8 cellular contexts compared by ENCODE assay signal in the genomic region with DNA sequence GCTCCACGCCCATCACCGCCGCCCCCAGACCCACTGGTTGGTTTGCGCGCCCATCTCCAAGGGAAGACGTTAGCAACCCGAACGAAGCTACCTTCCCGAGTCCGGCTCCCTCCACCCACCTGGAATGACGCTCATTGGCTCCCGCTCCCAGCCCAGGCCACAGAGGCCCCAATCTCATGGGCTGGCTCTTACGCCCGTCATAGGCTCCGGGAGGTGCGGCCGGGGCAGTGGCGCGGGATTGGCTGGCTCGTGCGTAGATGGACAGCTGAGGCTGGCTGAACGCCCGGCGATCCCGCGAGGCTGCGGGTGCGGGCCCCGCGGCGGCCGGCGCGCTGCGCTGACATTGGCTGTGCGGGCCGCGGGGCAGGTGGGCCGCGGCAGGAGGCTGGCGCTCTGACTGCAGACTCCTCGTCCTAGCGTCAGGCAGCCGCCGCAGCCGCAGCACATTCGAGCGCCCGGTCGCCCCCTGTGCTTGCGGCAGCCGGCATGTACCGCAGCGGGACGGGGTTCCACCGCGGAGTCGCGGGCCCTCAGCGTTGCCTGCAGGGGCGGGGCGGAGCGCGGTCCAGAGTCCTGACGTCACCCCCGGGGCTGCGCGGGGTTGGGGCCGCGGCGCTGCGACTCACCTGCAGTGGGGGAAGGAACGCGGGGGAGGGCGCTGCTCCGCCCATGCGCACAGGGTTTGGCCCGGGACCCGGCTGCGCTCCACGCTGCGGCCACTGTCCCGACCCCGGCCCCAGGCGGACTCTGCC. TPM values are rescaled to one million over a fixed set of nuclear protein-coding genes. Genes with fewer than 3 reads are reported as not detected.
DNase-seq lines count a peak whose midpoint lies in the region; ATAC-seq and TF ChIP-seq lines count a peak whose summit lies in the region.

No MANE protein-coding gene starts in this region.

- H3K27ac ChIP-seq in hepatocyte, result peak overlapping the region; percentile 92
- H3K27ac ChIP-seq in rectal smooth muscle tissue (ENCODE audit: low read depth, low read length), result peak overlapping the region; percentile 68

- H3K9me2 ChIP-seq in hepatocyte (replicated peaks; ENCODE audit: insufficient read depth), result no peaks in the 10 kb centered on the region

- H3K27me3 ChIP-seq in hepatocyte (no peaks in the 10 kb centered on the region), rectal smooth muscle tissue (ENCODE audit: control insufficient read depth, insufficient read depth, low read length) (peaks cover 3% of the 10 kb centered on the region)

- H3K4me3 ChIP-seq in hepatocyte (peak overlapping the region; percentile 34), rectal smooth muscle tissue (ENCODE audit: low read length) (peak overlapping the region; percentile 89)

- peak; percentile 99 for DNase-seq in NCI-H146 treated with DMSO at 0.1 percent for 48 hours (lab: John Stamatoyannopoulos, UW; ENCODE audit: unreplicated experiment)
- peak; percentile 74 for DNase-seq in T-helper 22 cell (ENCODE audit: low read depth)
- DNase-seq in astrocyte of the hippocampus (ENCODE audit: low read depth, low spot score), result peak; percentile 100
- peak; percentile 100 for DNase-seq in hepatocyte (ENCODE audit: low spot score)
- no peak for DNase-seq in GF-D8 (lab: John Stamatoyannopoulos, UW)

- H3K36me3 ChIP-seq in hepatocyte (replicated peaks; ENCODE audit: insufficient read depth, low read depth), result no peaks in the 10 kb centered on the region
- no peaks in the 10 kb centered on the region for H3K36me3 ChIP-seq in rectal smooth muscle tissue (ENCODE audit: control insufficient read depth, insufficient read depth, low read length)

- WGBS in hepatocyte (ENCODE audit: low lambda C conversion rate, missing lambda C conversion rate), result under 1% methylated on average over 73 of the region's 85 CpGs

- TF ChIP-seq CTCF in GM12874 (IDR thresholded peaks at IDR 0.05; ENCODE audit: insufficient read depth, low read depth, low read length) (0 out of 2 replicates have a peak, but pooled peaks have one; percentile 12), hepatocyte (IDR thresholded peaks at IDR 0.05; ENCODE audit: poor library complexity) (peak; percentile 29)

- peaks cover 43% of the 10 kb centered on the region for H3K79me2 ChIP-seq in hepatocyte

- ATAC-seq in HG02884 (IDR thresholded peaks at IDR 0.05; ENCODE audit: unreplicated experiment), result peak; percentile 91

- H3K9ac ChIP-seq in rectal smooth muscle tissue (ENCODE audit: low read length), result no peak overlapping the region

- peaks cover 16% of the 10 kb centered on the region for H3K4me1 ChIP-seq in hepatocyte (ENCODE audit: insufficient read depth)
- H3K4me1 ChIP-seq in rectal smooth muscle tissue (ENCODE audit: control insufficient read depth, insufficient read depth, low read length), result peaks cover 4% of the 10 kb centered on the region

- peak overlapping the region; percentile 41 for H2AFZ ChIP-seq in hepatocyte

- H4K20me1 ChIP-seq in hepatocyte (ENCODE audit: insufficient read depth, poor library complexity, severe bottlenecking), result peaks cover 16% of the 10 kb centered on the region

- no peaks in the 10 kb centered on the region for H3K9me3 ChIP-seq in hepatocyte (ENCODE audit: low read depth)

- H3K4me2 ChIP-seq in hepatocyte, result peak overlapping the region; percentile 83

RNA-seq across cellular contexts. Expression of a gene that starts 0.5 kb away (rescaled TPM):
- total RNA-seq in hepatocyte, result 72.0 and 75.6 TPM in 2 replicates
- 87.8 and 104 TPM in 2 replicates for polyA plus RNA-seq in hepatocyte
